In the genomic region with DNA sequence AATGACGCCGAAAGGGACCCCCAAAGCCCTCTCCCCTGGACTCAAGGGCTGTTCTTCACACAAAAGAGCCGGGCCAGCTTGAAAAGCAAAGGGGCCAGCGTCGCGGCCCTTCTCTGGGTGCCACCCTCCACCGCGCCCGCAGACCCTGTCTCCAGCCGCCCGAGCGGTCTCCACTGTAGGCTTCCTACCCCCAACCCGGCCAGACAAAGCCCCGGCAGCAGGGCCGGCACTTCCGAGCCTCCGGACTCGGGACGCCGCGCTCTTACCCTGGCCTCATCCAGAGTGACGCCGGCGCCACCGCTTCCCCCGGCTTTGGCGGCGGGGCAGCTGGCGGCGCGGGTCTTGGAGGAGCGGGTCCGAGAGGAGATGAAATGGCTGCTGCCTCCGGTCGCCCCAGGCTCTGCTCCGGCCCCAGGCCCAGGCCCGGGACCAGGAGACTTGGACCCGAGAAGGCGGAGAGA, we compare ENCODE assay signal across 8 cellular contexts. TPM values are rescaled to one million over a fixed set of nuclear protein-coding genes. Genes with fewer than 3 reads are reported as not detected.
DNase-seq lines count a peak whose midpoint lies in the region; ATAC-seq lines count a peak whose summit lies in the region.

No MANE protein-coding gene starts in this region.

- no peaks in the 10 kb centered on the region for H3K27me3 ChIP-seq in right cardiac atrium (ENCODE audit: control insufficient read depth, insufficient read depth)
- no peaks in the 10 kb centered on the region for H3K27me3 ChIP-seq in rectal smooth muscle tissue (ENCODE audit: control insufficient read depth, insufficient read depth, low read length)

- peak overlapping the region; percentile 98 for H3K9ac ChIP-seq in rectal smooth muscle tissue (ENCODE audit: low read length)

- intact Hi-C loops in right cardiac atrium (cut with DNase I): loop anchor here in 2 of 4 donors (10.0 kb wide), 1 partner anchor 158 kb away; a partner anchor contains a TSS

- H3K27me3 Mint-ChIP-seq in activated naive CD4-positive, alpha-beta T cell treated with anti-CD3 and anti-CD28 coated beads, Interleukin-2, amount 50 U/mL, for 24 hours: no peaks in the 10 kb centered on the region

- H3K36me3 ChIP-seq in rectal smooth muscle tissue (ENCODE audit: control insufficient read depth, insufficient read depth, low read length): no peaks in the 10 kb centered on the region

- WGBS in right cardiac atrium: under 1% methylated on average over 39 of the region's 39 CpGs

- H3K9me3 ChIP-seq in right cardiac atrium (ENCODE audit: control insufficient read depth, low read length): no peaks in the 10 kb centered on the region

- no peaks in the 10 kb centered on the region for H3K36me3 Mint-ChIP-seq in activated naive CD4-positive, alpha-beta T cell treated with anti-CD3 and anti-CD28 coated beads, Interleukin-2, amount 50 U/mL, for 24 hours

- H3K4me1 ChIP-seq in right cardiac atrium (ENCODE audit: control insufficient read depth, insufficient read depth, low read length): peaks cover 6% of the 10 kb centered on the region
- H3K4me1 ChIP-seq in rectal smooth muscle tissue (ENCODE audit: control insufficient read depth, insufficient read depth, low read length): peaks cover 16% of the 10 kb centered on the region

- peak overlapping the region; percentile 59 for H3K27ac ChIP-seq in right cardiac atrium (ENCODE audit: low read length)
- peak overlapping the region; percentile 99 for H3K27ac ChIP-seq in rectal smooth muscle tissue (ENCODE audit: low read depth, low read length)

- H3K4me1 Mint-ChIP-seq in activated naive CD4-positive, alpha-beta T cell treated with anti-CD3 and anti-CD28 coated beads, Interleukin-2, amount 50 U/mL, for 24 hours: peaks cover 53% of the 10 kb centered on the region

- ATAC-seq in HG02642 (IDR thresholded peaks at IDR 0.05; ENCODE audit: poor library complexity, unreplicated experiment) (peak; percentile 33), right cardiac atrium (peak; percentile 57 to 66)

- peak overlapping the region; percentile 99 for H3K27ac Mint-ChIP-seq in activated naive CD4-positive, alpha-beta T cell treated with anti-CD3 and anti-CD28 coated beads, Interleukin-2, amount 50 U/mL, for 24 hours

- peak overlapping the region; percentile 84 for H3K4me3 ChIP-seq in right cardiac atrium (ENCODE audit: low read length)
- H3K4me3 ChIP-seq in rectal smooth muscle tissue (ENCODE audit: low read length): peak overlapping the region; percentile 93

- H3K4me3 Mint-ChIP-seq in activated naive CD4-positive, alpha-beta T cell treated with anti-CD3 and anti-CD28 coated beads, Interleukin-2, amount 50 U/mL, for 24 hours: peak overlapping the region; percentile 99

- H3K9me3 Mint-ChIP-seq in activated naive CD4-positive, alpha-beta T cell treated with anti-CD3 and anti-CD28 coated beads, Interleukin-2, amount 50 U/mL, for 24 hours: no peaks in the 10 kb centered on the region

- DNase-seq in NCI-H1417 (lab: John Stamatoyannopoulos, UW): peak; percentile 60 to 90 (median 89)
- no peak for DNase-seq in NCI-H1417 treated with DMSO at 0.1 percent for 48 hours (lab: John Stamatoyannopoulos, UW)
- DNase-seq in NCI-H748 treated with DMSO at 0.1 percent for 48 hours (lab: John Stamatoyannopoulos, UW): peak; percentile 26
- DNase-seq in right cardiac atrium: peak; percentile 44 to 80 (median 79)
- DNase-seq in NCI-H1048 (lab: John Stamatoyannopoulos, UW): no peak

RNA-seq across cellular contexts. Expression of a gene that starts 0.6 kb away (rescaled TPM):
- 10 to 100 TPM in 2 of 4 donors, 1 to 10 TPM in 2; 9.3 to 15.1 (median 10.3) TPM for total RNA-seq in right cardiac atrium
- 2.8 TPM for polyA plus RNA-seq in right cardiac atrium

RNA-seq across cellular contexts. Expression of a gene that starts 13.9 kb away (rescaled TPM):
- total RNA-seq in right cardiac atrium: 10 to 100 TPM; 23.0 to 27.3 (median 25.0) TPM
- polyA plus RNA-seq in right cardiac atrium: 14.7 TPM

Comparison
In these comparisons a context has a peak if more than half of its experiments do, and no peak if none do; other contexts are left out.
1. DNase-seq: peak in NCI-H1417 (3 of 3), NCI-H748 treated with DMSO at 0.1 percent for 48 hours (single experiment) and right cardiac atrium (3 of 3); none in NCI-H1417 treated with DMSO at 0.1 percent for 48 hours (single experiment) and NCI-H1048 (single experiment).